ENCODE assay signal across 9 cellular contexts in genomic region chr11:72111300-72111699, GRCh38. TPM values are rescaled to one million over a fixed set of nuclear protein-coding genes. Genes with fewer than 3 reads are reported as not detected.
DNase-seq lines count a peak whose midpoint lies in the region; ATAC-seq and TF ChIP-seq lines count a peak whose summit lies in the region.
"Had no signal": no experiment of that assay in that cellular context is flagged by ENCODE, and none has a peak within 500 bp of the region (broad histone marks: within the 10 kb centered on the region; RNA-seq: fewer than 3 reads in every experiment).

No MANE protein-coding gene starts in this region.

- H3K4me3 ChIP-seq in SK-N-SH (ENCODE audit: low read depth in 2 of 2, low read length in 1 of 2) (peak overlapping the region; percentile 71 to 77), suprapubic skin (peak overlapping the region; percentile 55)

- H3K27ac ChIP-seq in SK-N-SH (ENCODE audit: low read depth in 2 of 2, low read length in 1 of 2), result peak overlapping the region; percentile 96
- peak overlapping the region; percentile 100 for H3K27ac ChIP-seq in layer of hippocampus (ENCODE audit: low read depth, low read length)
- peak overlapping the region; percentile 95 for H3K27ac ChIP-seq in suprapubic skin

- H3K4me3 Mint-ChIP-seq in activated naive CD8-positive, alpha-beta T cell treated with anti-CD3 and anti-CD28 coated beads, Interleukin-2, amount 50 U/mL, for 24 hours, result peak overlapping the region; percentile 95

- H3K4me1 Mint-ChIP-seq in activated naive CD8-positive, alpha-beta T cell treated with anti-CD3 and anti-CD28 coated beads, Interleukin-2, amount 50 U/mL, for 24 hours, result peaks cover 20% of the 10 kb centered on the region

- no peaks in the 10 kb centered on the region for H3K9me3 Mint-ChIP-seq in activated naive CD8-positive, alpha-beta T cell treated with anti-CD3 and anti-CD28 coated beads, Interleukin-2, amount 50 U/mL, for 24 hours

- no peak for TF ChIP-seq POLR2A in suprapubic skin (IDR thresholded peaks at IDR 0.05)

- ATAC-seq in SK-N-SH treated with all-trans-retinoic acid at 6 μM for 48 hours, result no peak
- no peak for ATAC-seq in activated naive CD8-positive, alpha-beta T cell treated with anti-CD3 and anti-CD28 coated beads, Interleukin-2, amount 50 U/mL, for 24 hours

- CTCF ChIA-PET in SK-N-SH (lab: Yijun Ruan, JAX), result interaction anchor here (0.8 to 4.5 kb wide), 5 partner anchors 16 to 322 kb away, joined by 3 to 21 read pairs (median 4); no protein-coding TSS in a partner anchor

- H3F3A ChIP-seq in SK-N-SH (replicated peaks; ENCODE audit: insufficient read depth), result peaks cover 3% of the 10 kb centered on the region

- H3K36me3 Mint-ChIP-seq in activated naive CD8-positive, alpha-beta T cell treated with anti-CD3 and anti-CD28 coated beads, Interleukin-2, amount 50 U/mL, for 24 hours (ENCODE audit: low read depth), result peaks cover 8% of the 10 kb centered on the region

- H3K27ac Mint-ChIP-seq in activated naive CD8-positive, alpha-beta T cell treated with anti-CD3 and anti-CD28 coated beads, Interleukin-2, amount 50 U/mL, for 24 hours, result peak overlapping the region; percentile 99

- no peaks in the 10 kb centered on the region for H4K20me1 ChIP-seq in SK-N-SH (ENCODE audit: insufficient read depth)

- no peak for TF ChIP-seq RAD21 in SK-N-SH (IDR thresholded peaks at IDR 0.05; ENCODE audit: low read length)

- H3K27me3 ChIP-seq in SK-N-SH (ENCODE audit: insufficient read depth) (no peaks in the 10 kb centered on the region), layer of hippocampus (ENCODE audit: control insufficient read depth, insufficient read depth, low read length) (no peaks in the 10 kb centered on the region), suprapubic skin (no peaks in the 10 kb centered on the region)

- no peaks in the 10 kb centered on the region for H3K9me2 ChIP-seq in SK-N-SH

- H3K9me3 ChIP-seq in SK-N-SH (no peaks in the 10 kb centered on the region), suprapubic skin (no peaks in the 10 kb centered on the region)

- H3K4me1 ChIP-seq in SK-N-SH (ENCODE audit: control insufficient read depth in 1 of 2, insufficient read depth in 2 of 2, low read depth in 1 of 2, low read length in 1 of 2) (peaks cover 6 to 16% of the 10 kb centered on the region in 2 experiments; a peak in 3 of 4 replicates), suprapubic skin (peaks cover 19% of the 10 kb centered on the region)

- no peak overlapping the region; the same call in 1 of the 2 replicates for H2AFZ ChIP-seq in SK-N-SH (ENCODE audit: low read depth)

- TF ChIP-seq CTCF in SK-N-SH (IDR thresholded peaks at IDR 0.05) (no peak), suprapubic skin (IDR thresholded peaks at IDR 0.05) (no peak)

- peak overlapping the region; percentile 79 for H3K4me2 ChIP-seq in SK-N-SH

- H3K9ac ChIP-seq in SK-N-SH, result peak overlapping the region; percentile 93

- DNase-seq in SK-N-SH (no peak), suprapubic skin (ENCODE audit: low spot score in 2 of 2) (no peak), mucosa of gallbladder (ENCODE audit: low spot score) (no peak)
- DNase-seq in activated naive CD8-positive, alpha-beta T cell treated with anti-CD3 and anti-CD28 coated beads, Interleukin-2, amount 50 U/mL, for 24 hours, result no peak
- no peak for DNase-seq in activated CD8-positive, alpha-beta memory T cell treated with anti-CD3 and anti-CD28 coated beads for 24 hours
- no peak for DNase-seq in stimulated activated CD4-positive, alpha-beta T cell treated with anti-CD3 and anti-CD28 coated beads, Interleukin-12 subunit alpha, Interleukin-12 subunit beta, amount 100 ng/mL, for 4 hours
- DNase-seq: 8988T had no signal

- peaks cover 2 to 5% of the 10 kb centered on the region in 2 experiments for H3K36me3 ChIP-seq in SK-N-SH (replicated peaks in 1 of 2; ENCODE audit: control insufficient read depth in 1 of 2, insufficient read depth in 2 of 2, low read length in 1 of 2)
- H3K36me3 ChIP-seq in suprapubic skin, result peaks cover 22% of the 10 kb centered on the region

- H3K27me3 Mint-ChIP-seq in activated naive CD8-positive, alpha-beta T cell treated with anti-CD3 and anti-CD28 coated beads, Interleukin-2, amount 50 U/mL, for 24 hours, result no peaks in the 10 kb centered on the region

- no peak for TF ChIP-seq EP300 in SK-N-SH (IDR thresholded peaks at IDR 0.05; ENCODE audit: borderline replicate concordance in 1 of 2, low read depth in 1 of 2, low read length in 1 of 2)
- TF ChIP-seq EP300 in suprapubic skin (IDR thresholded peaks at IDR 0.05), result no peak

- POLR2A ChIA-PET in SK-N-SH (lab: Yijun Ruan, JAX), result interaction anchor here (2.2 kb wide), 1 partner anchor 8 kb away, joined by 11 read pairs; the partner anchor contains the start of gene LAMTOR1

- no peaks in the 10 kb centered on the region for H3K79me2 ChIP-seq in SK-N-SH (ENCODE audit: insufficient read depth)

TF ChIP-seq in SK-N-SH, 30 proteins besides CTCF, POLR2A, EP300 and RAD21 (continues in another document):
- TF ChIP-seq SMC3 (IDR thresholded peaks at IDR 0.05; ENCODE audit: low read depth, low read length) (no peak), TEAD4 (IDR thresholded peaks at IDR 0.05; ENCODE audit: borderline replicate concordance, insufficient read depth) (no peak)

TF ChIP-seq in SK-N-SH treated with all-trans-retinoic acid at 6 μM for 48 hours, 23 proteins besides CTCF, POLR2A, EP300 and RAD21 (continues in another document):
- TF ChIP-seq RARB (CRISPR knock-in tag; IDR thresholded peaks at IDR 0.05) (no peak), ZC3H10 (CRISPR knock-in tag; IDR thresholded peaks at IDR 0.05) (no peak), ZNF70 (CRISPR knock-in tag; IDR thresholded peaks at IDR 0.05) (no peak), ZNF565 (CRISPR knock-in tag; conservative IDR thresholded peaks at IDR 0.05; ENCODE audit: low read depth) (no peak), CSRNP3 (CRISPR knock-in tag; IDR thresholded peaks at IDR 0.05) (no peak), TSHZ2 (CRISPR knock-in tag; IDR thresholded peaks at IDR 0.05) (no peak), SNAI2 (CRISPR knock-in tag; IDR thresholded peaks at IDR 0.05) (no peak), ARNTL (CRISPR knock-in tag; IDR thresholded peaks at IDR 0.05; ENCODE audit: borderline replicate concordance, low read depth) (no peak), OSR1 (CRISPR knock-in tag; IDR thresholded peaks at IDR 0.05) (no peak)

RNA-seq across cellular contexts. Expression of gene ANAPC15, which starts 1.2 kb away (rescaled TPM):
- polyA plus RNA-seq in SK-N-SH (2012; rRNA removed), result 85.6 and 92.3 TPM in 2 replicates
- polyA plus RNA-seq in SK-N-SH (2012; cell fraction: cytosol; rRNA removed), result 121 and 159 TPM in 2 replicates
- 32.9 and 39.9 TPM in 2 replicates for polyA plus RNA-seq in SK-N-SH (2012; cell fraction: nucleus; rRNA removed)
- total RNA-seq in suprapubic skin (10 to 100 TPM; 20.6 to 32.1 (median 25.6) TPM), mucosa of gallbladder (33.3 TPM)

RNA-seq across cellular contexts. Expression of gene TOMT, which starts 5.6 kb away (rescaled TPM):
- polyA plus RNA-seq in SK-N-SH (2012; rRNA removed), result not detected in 2 replicates
- not detected in 2 replicates for polyA plus RNA-seq in SK-N-SH (2012; cell fraction: cytosol; rRNA removed)
- polyA plus RNA-seq in SK-N-SH (2012; cell fraction: nucleus; rRNA removed), result 0.18 and 0.58 TPM in 2 replicates
- total RNA-seq in suprapubic skin, result not detected
- not detected for total RNA-seq in mucosa of gallbladder

RNA-seq across cellular contexts. Expression of gene LAMTOR1, which starts 8.2 kb away (rescaled TPM):
- polyA plus RNA-seq in SK-N-SH (2012; rRNA removed), result 128 and 129 TPM in 2 replicates
- 97.5 and 122 TPM in 2 replicates for polyA plus RNA-seq in SK-N-SH (2012; cell fraction: cytosol; rRNA removed)
- polyA plus RNA-seq in SK-N-SH (2012; cell fraction: nucleus; rRNA removed), result 84.1 and 89.5 TPM in 2 replicates
- 100 to 1,000 TPM in 2 of 4 donors, 10 to 100 TPM in 2; 64.5 to 111 (median 101) TPM for total RNA-seq in suprapubic skin
- 81.7 TPM for total RNA-seq in mucosa of gallbladder

RNA-seq across cellular contexts. Expression of gene FOLR3, which starts 24.2 kb away (rescaled TPM):
- polyA plus RNA-seq in SK-N-SH (2012; rRNA removed), result not detected in 2 replicates
- polyA plus RNA-seq in SK-N-SH (2012; cell fraction: cytosol; rRNA removed), result 0.05 TPM in 1 of 2 replicates, not detected in the other
- not detected in 2 replicates for polyA plus RNA-seq in SK-N-SH (2012; cell fraction: nucleus; rRNA removed)
- total RNA-seq in suprapubic skin (not detected), mucosa of gallbladder (0.26 TPM)

RNA-seq across cellular contexts. Expression of gene LRRC51, which starts 30.6 kb away (rescaled TPM):
- polyA plus RNA-seq in SK-N-SH (2012; rRNA removed), result 7.3 and 8.0 TPM in 2 replicates
- polyA plus RNA-seq in SK-N-SH (2012; cell fraction: cytosol; rRNA removed), result 6.2 and 8.5 TPM in 2 replicates
- polyA plus RNA-seq in SK-N-SH (2012; cell fraction: nucleus; rRNA removed), result 6.0 and 7.2 TPM in 2 replicates
- total RNA-seq in suprapubic skin (1 to 10 TPM; 3.7 to 9.9 (median 6.6) TPM), mucosa of gallbladder (12.9 TPM)
